In genomic region chr2:138827426-138828054, GRCh38 we compare ENCODE assay signal across 1 cellular context.
A peak's percentile ranks its signal among the peaks of the same experiment; 100 is the strongest.
TF ChIP-seq lines count a peak whose summit lies in the region.

No MANE protein-coding gene starts in this region.

TF ChIP-seq in HepG2, 621 proteins besides CTCF, POLR2A, EP300 and RAD21 (continues in another document):
- TF ChIP-seq ZNF605 (CRISPR knock-in tag; IDR thresholded peaks at IDR 0.05) = no peak
- TF ChIP-seq NFIC (IDR thresholded peaks at IDR 0.05; ENCODE audit: low read length) = no peak
- TF ChIP-seq ZNF703 (CRISPR knock-in tag; IDR thresholded peaks at IDR 0.05; ENCODE audit: borderline replicate concordance) = no peak
- no peak for TF ChIP-seq SYNCRIP (IDR thresholded peaks at IDR 0.05; ENCODE audit: insufficient read depth, low read depth, low read length)
- TF ChIP-seq AKNA (CRISPR knock-in tag; IDR thresholded peaks at IDR 0.05; ENCODE audit: borderline replicate concordance) = no peak
- no peak for TF ChIP-seq USF2 (IDR thresholded peaks at IDR 0.05; ENCODE audit: low read depth, low read length)
- TF ChIP-seq USF2 (CRISPR knock-in tag; IDR thresholded peaks at IDR 0.05; ENCODE audit: borderline replicate concordance) = no peak
- 0 out of 4 replicates have a peak, but pooled peaks of 1 of the 2 experiments have one; percentile 24 for TF ChIP-seq KLF16 (CRISPR knock-in tag; IDR thresholded peaks at IDR 0.05)
- TF ChIP-seq, protein P1, sequence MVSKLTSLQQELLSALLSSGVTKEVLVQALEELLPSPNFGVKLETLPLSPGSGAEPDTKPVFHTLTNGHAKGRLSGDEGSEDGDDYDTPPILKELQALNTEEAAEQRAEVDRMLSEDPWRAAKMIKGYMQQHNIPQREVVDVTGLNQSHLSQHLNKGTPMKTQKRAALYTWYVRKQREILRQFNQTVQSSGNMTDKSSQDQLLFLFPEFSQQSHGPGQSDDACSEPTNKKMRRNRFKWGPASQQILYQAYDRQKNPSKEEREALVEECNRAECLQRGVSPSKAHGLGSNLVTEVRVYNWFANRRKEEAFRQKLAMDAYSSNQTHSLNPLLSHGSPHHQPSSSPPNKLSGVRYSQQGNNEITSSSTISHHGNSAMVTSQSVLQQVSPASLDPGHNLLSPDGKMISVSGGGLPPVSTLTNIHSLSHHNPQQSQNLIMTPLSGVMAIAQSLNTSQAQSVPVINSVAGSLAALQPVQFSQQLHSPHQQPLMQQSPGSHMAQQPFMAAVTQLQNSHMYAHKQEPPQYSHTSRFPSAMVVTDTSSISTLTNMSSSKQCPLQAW (CRISPR knock-in tag; IDR thresholded peaks at IDR 0.05) = no peak
- TF ChIP-seq ZNF652 (CRISPR knock-in tag; IDR thresholded peaks at IDR 0.05; ENCODE audit: borderline replicate concordance, low read depth) = no peak
- no peak for TF ChIP-seq RXRB (CRISPR knock-in tag; IDR thresholded peaks at IDR 0.05; ENCODE audit: borderline replicate concordance)
- TF ChIP-seq HES4 (CRISPR knock-in tag; IDR thresholded peaks at IDR 0.05; ENCODE audit: borderline replicate concordance) = no peak
- TF ChIP-seq MYPOP (CRISPR knock-in tag; IDR thresholded peaks at IDR 0.05) = no peak
- TF ChIP-seq ATF1 (CRISPR knock-in tag; IDR thresholded peaks at IDR 0.05) = no peak
- no peak for TF ChIP-seq KAT2B (IDR thresholded peaks at IDR 0.05; ENCODE audit: borderline replicate concordance, low read depth, low read length)
- TF ChIP-seq ATF3 (CRISPR knock-in tag; IDR thresholded peaks at IDR 0.05) = no peak
- no peak for TF ChIP-seq SIX1 (CRISPR knock-in tag; IDR thresholded peaks at IDR 0.05; ENCODE audit: borderline replicate concordance)
- no peak for TF ChIP-seq TARDBP (CRISPR knock-in tag; IDR thresholded peaks at IDR 0.05)
- no peak for TF ChIP-seq NR2F2 (IDR thresholded peaks at IDR 0.05; ENCODE audit: borderline replicate concordance, low read depth)
- no peak for TF ChIP-seq ZFP1 (CRISPR knock-in tag; IDR thresholded peaks at IDR 0.05)
- TF ChIP-seq REL (CRISPR knock-in tag; conservative IDR thresholded peaks at IDR 0.05) = no peak
- TF ChIP-seq, protein P2, sequence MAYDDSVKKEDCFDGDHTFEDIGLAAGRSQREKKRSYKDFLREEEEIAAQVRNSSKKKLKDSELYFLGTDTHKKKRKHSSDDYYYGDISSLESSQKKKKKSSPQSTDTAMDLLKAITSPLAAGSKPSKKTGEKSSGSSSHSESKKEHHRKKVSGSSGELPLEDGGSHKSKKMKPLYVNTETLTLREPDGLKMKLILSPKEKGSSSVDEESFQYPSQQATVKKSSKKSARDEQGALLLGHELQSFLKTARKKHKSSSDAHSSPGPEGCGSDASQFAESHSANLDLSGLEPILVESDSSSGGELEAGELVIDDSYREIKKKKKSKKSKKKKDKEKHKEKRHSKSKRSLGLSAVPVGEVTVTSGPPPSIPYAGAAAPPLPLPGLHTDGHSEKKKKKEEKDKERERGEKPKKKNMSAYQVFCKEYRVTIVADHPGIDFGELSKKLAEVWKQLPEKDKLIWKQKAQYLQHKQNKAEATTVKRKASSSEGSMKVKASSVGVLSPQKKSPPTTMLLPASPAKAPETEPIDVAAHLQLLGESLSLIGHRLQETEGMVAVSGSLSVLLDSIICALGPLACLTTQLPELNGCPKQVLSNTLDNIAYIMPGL (CRISPR knock-in tag; IDR thresholded peaks at IDR 0.05; ENCODE audit: borderline replicate concordance in 1 of 2, low read depth in 1 of 2) = no peak
- no peak for TF ChIP-seq ZNF34 (CRISPR knock-in tag; IDR thresholded peaks at IDR 0.05; ENCODE audit: borderline replicate concordance)
- TF ChIP-seq, protein P3, sequence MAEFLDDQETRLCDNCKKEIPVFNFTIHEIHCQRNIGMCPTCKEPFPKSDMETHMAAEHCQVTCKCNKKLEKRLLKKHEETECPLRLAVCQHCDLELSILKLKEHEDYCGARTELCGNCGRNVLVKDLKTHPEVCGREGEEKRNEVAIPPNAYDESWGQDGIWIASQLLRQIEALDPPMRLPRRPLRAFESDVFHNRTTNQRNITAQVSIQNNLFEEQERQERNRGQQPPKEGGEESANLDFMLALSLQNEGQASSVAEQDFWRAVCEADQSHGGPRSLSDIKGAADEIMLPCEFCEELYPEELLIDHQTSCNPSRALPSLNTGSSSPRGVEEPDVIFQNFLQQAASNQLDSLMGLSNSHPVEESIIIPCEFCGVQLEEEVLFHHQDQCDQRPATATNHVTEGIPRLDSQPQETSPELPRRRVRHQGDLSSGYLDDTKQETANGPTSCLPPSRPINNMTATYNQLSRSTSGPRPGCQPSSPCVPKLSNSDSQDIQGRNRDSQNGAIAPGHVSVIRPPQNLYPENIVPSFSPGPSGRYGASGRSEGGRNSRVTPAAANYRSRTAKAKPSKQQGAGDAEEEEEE (CRISPR knock-in tag; IDR thresholded peaks at IDR 0.05; ENCODE audit: borderline replicate concordance) = no peak
- TF ChIP-seq HDAC6 (IDR thresholded peaks at IDR 0.05; ENCODE audit: low read depth, low read length) = no peak
- TF ChIP-seq ZNF496 (CRISPR knock-in tag; IDR thresholded peaks at IDR 0.05; ENCODE audit: insufficient replicate concordance) = no peak
- peak; percentile 15; the same call in 1 of the 2 replicates for TF ChIP-seq FOXK1 (CRISPR knock-in tag; IDR thresholded peaks at IDR 0.05; ENCODE audit: borderline replicate concordance, low read depth)
- TF ChIP-seq ZKSCAN8 (CRISPR knock-in tag; IDR thresholded peaks at IDR 0.05; ENCODE audit: borderline replicate concordance) = no peak
- no peak for TF ChIP-seq ZZZ3 (CRISPR knock-in tag; IDR thresholded peaks at IDR 0.05; ENCODE audit: borderline replicate concordance)
- TF ChIP-seq, protein P4, sequence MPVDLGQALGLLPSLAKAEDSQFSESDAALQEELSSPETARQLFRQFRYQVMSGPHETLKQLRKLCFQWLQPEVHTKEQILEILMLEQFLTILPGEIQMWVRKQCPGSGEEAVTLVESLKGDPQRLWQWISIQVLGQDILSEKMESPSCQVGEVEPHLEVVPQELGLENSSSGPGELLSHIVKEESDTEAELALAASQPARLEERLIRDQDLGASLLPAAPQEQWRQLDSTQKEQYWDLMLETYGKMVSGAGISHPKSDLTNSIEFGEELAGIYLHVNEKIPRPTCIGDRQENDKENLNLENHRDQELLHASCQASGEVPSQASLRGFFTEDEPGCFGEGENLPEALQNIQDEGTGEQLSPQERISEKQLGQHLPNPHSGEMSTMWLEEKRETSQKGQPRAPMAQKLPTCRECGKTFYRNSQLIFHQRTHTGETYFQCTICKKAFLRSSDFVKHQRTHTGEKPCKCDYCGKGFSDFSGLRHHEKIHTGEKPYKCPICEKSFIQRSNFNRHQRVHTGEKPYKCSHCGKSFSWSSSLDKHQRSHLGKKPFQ (CRISPR knock-in tag; IDR thresholded peaks at IDR 0.05; ENCODE audit: insufficient replicate concordance) = no peak
- no peak for TF ChIP-seq MAZ (IDR thresholded peaks at IDR 0.05; ENCODE audit: borderline replicate concordance, low read depth, low read length)
- no peak for TF ChIP-seq MAZ (CRISPR knock-in tag; IDR thresholded peaks at IDR 0.05; ENCODE audit: low read depth)
- TF ChIP-seq ZNF3 (CRISPR knock-in tag; IDR thresholded peaks at IDR 0.05) = no peak
- no peak for TF ChIP-seq HOXA7 (CRISPR knock-in tag; IDR thresholded peaks at IDR 0.05)
- TF ChIP-seq PHB2 (IDR thresholded peaks at IDR 0.05; ENCODE audit: partially characterized antibody) = no peak
- peak; percentile 55; the same call in 1 of the 2 replicates for TF ChIP-seq FOXA3 (CRISPR knock-in tag; IDR thresholded peaks at IDR 0.05)
- no peak for TF ChIP-seq ZNF256 (CRISPR knock-in tag; conservative IDR thresholded peaks at IDR 0.05)
- TF ChIP-seq ZNF24 (IDR thresholded peaks at IDR 0.05) = no peak
- TF ChIP-seq BORCS8-MEF2B (CRISPR knock-in tag; IDR thresholded peaks at IDR 0.05) = no peak
- 0 out of 2 replicates have a peak, but pooled peaks have one; percentile 20 for TF ChIP-seq PPARG (CRISPR knock-in tag; conservative IDR thresholded peaks at IDR 0.05)
- no peak for TF ChIP-seq DBP (CRISPR knock-in tag; IDR thresholded peaks at IDR 0.05; ENCODE audit: not compliant biosample characterization)
- no peak for TF ChIP-seq TGIF2 (CRISPR knock-in tag; IDR thresholded peaks at IDR 0.05)
- TF ChIP-seq FOXA1 (IDR thresholded peaks at IDR 0.05) = no peak
- peak; percentile 52 for TF ChIP-seq FOXA1 (CRISPR knock-in tag; IDR thresholded peaks at IDR 0.05)
- TF ChIP-seq ZNF570 (CRISPR knock-in tag; IDR thresholded peaks at IDR 0.05; ENCODE audit: borderline replicate concordance) = no peak
- TF ChIP-seq RFX3 (CRISPR knock-in tag; IDR thresholded peaks at IDR 0.05) = no peak
- no peak for TF ChIP-seq RNF2 (conservative IDR thresholded peaks at IDR 0.05; ENCODE audit: low read depth)
- TF ChIP-seq, protein P5, sequence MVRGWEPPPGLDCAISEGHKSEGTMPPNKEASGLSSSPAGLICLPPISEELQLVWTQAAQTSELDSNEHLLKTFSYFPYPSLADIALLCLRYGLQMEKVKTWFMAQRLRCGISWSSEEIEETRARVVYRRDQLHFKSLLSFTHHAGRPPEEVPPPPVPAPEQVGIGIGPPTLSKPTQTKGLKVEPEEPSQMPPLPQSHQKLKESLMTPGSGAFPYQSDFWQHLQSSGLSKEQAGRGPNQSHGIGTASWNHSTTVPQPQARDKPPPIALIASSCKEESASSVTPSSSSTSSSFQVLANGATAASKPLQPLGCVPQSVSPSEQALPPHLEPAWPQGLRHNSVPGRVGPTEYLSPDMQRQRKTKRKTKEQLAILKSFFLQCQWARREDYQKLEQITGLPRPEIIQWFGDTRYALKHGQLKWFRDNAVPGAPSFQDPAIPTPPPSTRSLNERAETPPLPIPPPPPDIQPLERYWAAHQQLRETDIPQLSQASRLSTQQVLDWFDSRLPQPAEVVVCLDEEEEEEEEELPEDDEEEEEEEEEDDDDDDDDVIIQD (CRISPR knock-in tag; IDR thresholded peaks at IDR 0.05; ENCODE audit: low read depth) = no peak
- TF ChIP-seq MIER2 (CRISPR knock-in tag; IDR thresholded peaks at IDR 0.05) = 0 out of 2 replicates have a peak, but pooled peaks have one; percentile 41
- no peak for TF ChIP-seq ZMYM4 (CRISPR knock-in tag; IDR thresholded peaks at IDR 0.05)
- no peak for TF ChIP-seq ZNF556 (CRISPR knock-in tag; IDR thresholded peaks at IDR 0.05; ENCODE audit: borderline replicate concordance)
- no peak for TF ChIP-seq MAFG (CRISPR knock-in tag; IDR thresholded peaks at IDR 0.05)
- no peak for TF ChIP-seq RFXANK (CRISPR knock-in tag; IDR thresholded peaks at IDR 0.05)
- TF ChIP-seq ZFAT (CRISPR knock-in tag; conservative IDR thresholded peaks at IDR 0.05) = no peak
